11 cellular contexts compared by ENCODE assay signal in genomic region chr12:114667669-114668150, GRCh38. TPM values are rescaled to one million over a fixed set of nuclear protein-coding genes. Genes with fewer than 3 reads are reported as not detected.
A peak's percentile ranks its signal among the peaks of the same experiment; 100 is the strongest.
DNase-seq lines count a peak whose midpoint lies in the region; ATAC-seq and TF ChIP-seq lines count a peak whose summit lies in the region.
"Had no signal": no experiment of that assay in that cellular context is flagged by ENCODE, and none has a peak within 500 bp of the region (broad histone marks: within the 10 kb centered on the region; RNA-seq: fewer than 3 reads in every experiment).

No MANE protein-coding gene starts in this region.

- H3K27ac ChIP-seq in mammary epithelial cell (ENCODE audit: insufficient read depth, low read depth, low read length) = no peak overlapping the region

- H3K4me3 Mint-ChIP-seq in activated CD4-positive, alpha-beta T cell treated with anti-CD3 and anti-CD28 coated beads, Interleukin-2, amount 10 ng/mL, durations not matched to agents 24 days and 14 days = no peak overlapping the region
- peak overlapping the region; percentile 80 for H3K4me3 Mint-ChIP-seq in mesothelial cell of epicardium
- H3K4me3 Mint-ChIP-seq in type B pancreatic cell = peak overlapping the region; percentile 88
- H3K4me3 Mint-ChIP-seq in naive thymus-derived CD8-positive, alpha-beta T cell = peak overlapping the region in 1 of 10 donors; percentile 30
- H3K4me3 Mint-ChIP-seq: stimulated activated naive CD8-positive, alpha-beta T cell treated with anti-CD3 and anti-CD28 coated beads, Interleukin-15, Interleukin-2, amounts not matched to agents 100 ng/mL and 50 ng/mL, for 24 hours had no signal

- DNase-seq in activated CD4-positive, alpha-beta T cell treated with anti-CD3 and anti-CD28 coated beads, Interleukin-2, amount 10 ng/mL, durations not matched to agents 24 days and 14 days = no peak
- DNase-seq in activated CD4-positive, alpha-beta T cell treated with anti-CD3 and anti-CD28 coated beads, Interleukin-2, amount 50 U/mL, for 48 hours = no peak
- DNase-seq in mammary epithelial cell (no peak), mesothelial cell of epicardium (ENCODE audit: low spot score in 2 of 2, unreplicated experiment in 2 of 2) (no peak), type B pancreatic cell (ENCODE audit: extremely low spot score, unreplicated experiment) (no peak), iPS-NIHi7 (ENCODE audit: extremely low spot score) (no peak), NCI-H446 treated with DMSO at 0.1 percent for 48 hours (lab: John Stamatoyannopoulos, UW) (no peak)
- DNase-seq in naive thymus-derived CD8-positive, alpha-beta T cell = no peak
- DNase-seq: activated CD4-positive, alpha-beta T cell treated with anti-CD3 and anti-CD28 coated beads for 1 hour; KG1 had no signal

- H3K9me3 ChIP-seq in mammary epithelial cell (replicated peaks; ENCODE audit: insufficient read depth, low read length) = no peaks in the 10 kb centered on the region

- CTCF ChIA-PET in mammary epithelial cell (lab: Charles Lee; ENCODE audit: low non-redundant PET) = interaction anchor here (1.1 kb wide), 1 partner anchor 16 kb away, joined by 5 read pairs; the partner anchor contains the start of gene TBX3

- peak overlapping the region; percentile 63 for H3K27ac Mint-ChIP-seq in activated CD4-positive, alpha-beta T cell treated with anti-CD3 and anti-CD28 coated beads, Interleukin-2, amount 10 ng/mL, durations not matched to agents 24 days and 14 days
- H3K27ac Mint-ChIP-seq in mesothelial cell of epicardium = peak overlapping the region; percentile 100
- peak overlapping the region; percentile 91 for H3K27ac Mint-ChIP-seq in type B pancreatic cell
- no peak overlapping the region for H3K27ac Mint-ChIP-seq in naive thymus-derived CD8-positive, alpha-beta T cell
- H3K27ac Mint-ChIP-seq: stimulated activated naive CD8-positive, alpha-beta T cell treated with anti-CD3 and anti-CD28 coated beads, Interleukin-15, Interleukin-2, amounts not matched to agents 100 ng/mL and 50 ng/mL, for 24 hours had no signal

- H3K4me1 ChIP-seq in mammary epithelial cell (ENCODE audit: insufficient read depth, low read length) = peaks cover 35% of the 10 kb centered on the region

- in situ Hi-C loops in mammary epithelial cell (cut with MboI; ENCODE audit: low sequenced_read_pairs in 2 of 2) = loop anchor here (5.0 to 10.0 kb wide), 3 partner anchors 957 to 1250 kb away; no protein-coding TSS in a partner anchor

- no peak for ATAC-seq in naive thymus-derived CD8-positive, alpha-beta T cell

- peak overlapping the region; percentile 43 to 60 (median 48) for H3K4me3 ChIP-seq in mammary epithelial cell (replicated peaks in 1 of 3; ENCODE audit: insufficient read depth in 1 of 3, low read depth in 2 of 3, low read length in 3 of 3)

- dilution Hi-C loops in mammary epithelial cell (cut with HindIII; ENCODE audit: low sequenced_read_pairs) = no loop called here

- WGBS in mammary epithelial cell (ENCODE audit: low coverage, missing lambda C conversion rate) = 30% methylated on average over 9 of the region's 16 CpGs

- no peak overlapping the region for H3K9ac ChIP-seq in mammary epithelial cell (ENCODE audit: insufficient read depth, low read length)

- H3K4me1 Mint-ChIP-seq in activated CD4-positive, alpha-beta T cell treated with anti-CD3 and anti-CD28 coated beads, Interleukin-2, amount 10 ng/mL, durations not matched to agents 24 days and 14 days = no peaks in the 10 kb centered on the region
- H3K4me1 Mint-ChIP-seq in mesothelial cell of epicardium (peaks cover 79% of the 10 kb centered on the region), type B pancreatic cell (ENCODE audit: unreplicated experiment) (peaks cover 48% of the 10 kb centered on the region)
- H3K4me1 Mint-ChIP-seq in naive thymus-derived CD8-positive, alpha-beta T cell = peaks cover 0 to 11% (median 6%) of the 10 kb centered on the region in 4 donors

- H3K36me3 Mint-ChIP-seq in activated CD4-positive, alpha-beta T cell treated with anti-CD3 and anti-CD28 coated beads, Interleukin-2, amount 10 ng/mL, durations not matched to agents 24 days and 14 days (ENCODE audit: low read depth) = no peaks in the 10 kb centered on the region
- H3K36me3 Mint-ChIP-seq in mesothelial cell of epicardium (peaks cover 19% of the 10 kb centered on the region), type B pancreatic cell (peaks cover 11% of the 10 kb centered on the region)
- H3K36me3 Mint-ChIP-seq in naive thymus-derived CD8-positive, alpha-beta T cell = peaks cover 0 to 3% (median 0%) of the 10 kb centered on the region in 3 donors

- H3K36me3 ChIP-seq in mammary epithelial cell (ENCODE audit: insufficient read depth, low read length) = no peaks in the 10 kb centered on the region

- H3K27me3 ChIP-seq in mammary epithelial cell (ENCODE audit: insufficient read depth, low read length) = no peaks in the 10 kb centered on the region

- BruUV-seq in mammary epithelial cell (replicated peaks; lab: Mats Ljungman, UMichigan) = no TSS peak

- TF ChIP-seq CTCF in mammary epithelial cell (conservative IDR thresholded peaks at IDR 0.05 in 1 of 2, IDR thresholded peaks at IDR 0.05 in 1 of 2; ENCODE audit: extremely low read depth in 1 of 2, insufficient read depth in 1 of 2, low read depth in 1 of 2, low read length in 2 of 2) (no peak), mesothelial cell of epicardium (IDR thresholded peaks at IDR 0.05; ENCODE audit: unreplicated experiment) (no peak), type B pancreatic cell (conservative IDR thresholded peaks at IDR 0.05) (no peak)

- H4K20me1 ChIP-seq in mammary epithelial cell (ENCODE audit: insufficient read depth, low read length) = no peaks in the 10 kb centered on the region

- peaks cover 37% of the 10 kb centered on the region for H3K79me2 ChIP-seq in mammary epithelial cell (ENCODE audit: insufficient read depth, low read length)

- intact Hi-C loops in activated CD4-positive, alpha-beta T cell treated with anti-CD3 and anti-CD28 coated beads, Interleukin-2, amount 10 ng/mL, durations not matched to agents 24 days and 14 days (cut with micrococcal nuclease) = loop anchor here (2.0 to 5.0 kb wide), 4 partner anchors 17 to 1201 kb away; partner anchors contain the start of gene TBX3
- intact Hi-C loops in mammary epithelial cell (cut with micrococcal nuclease) = loop anchor here (1.0 kb wide), 5 partner anchors 17 to 1250 kb away; partner anchors contain the start of gene TBX3

- peak overlapping the region; percentile 92 for H3K4me2 ChIP-seq in mammary epithelial cell (ENCODE audit: insufficient read depth, low read depth, low read length)

- POLR2A ChIA-PET in naive thymus-derived CD8-positive, alpha-beta T cell (lab: Charles Lee) = no interaction called here

- no peaks in the 10 kb centered on the region for H3K9me3 Mint-ChIP-seq in activated CD4-positive, alpha-beta T cell treated with anti-CD3 and anti-CD28 coated beads, Interleukin-2, amount 10 ng/mL, durations not matched to agents 24 days and 14 days
- H3K9me3 Mint-ChIP-seq in mesothelial cell of epicardium = no peaks in the 10 kb centered on the region
- no peaks in the 10 kb centered on the region for H3K9me3 Mint-ChIP-seq in type B pancreatic cell
- peaks cover 0 to 4% (median 0%) of the 10 kb centered on the region in 9 donors for H3K9me3 Mint-ChIP-seq in naive thymus-derived CD8-positive, alpha-beta T cell
- H3K9me3 Mint-ChIP-seq: stimulated activated naive CD8-positive, alpha-beta T cell treated with anti-CD3 and anti-CD28 coated beads, Interleukin-15, Interleukin-2, amounts not matched to agents 100 ng/mL and 50 ng/mL, for 24 hours had no signal

- H2AFZ ChIP-seq in mammary epithelial cell (ENCODE audit: low read depth, low read length) = peak overlapping the region; percentile 87

- peaks cover 72% of the 10 kb centered on the region for H3K27me3 Mint-ChIP-seq in activated CD4-positive, alpha-beta T cell treated with anti-CD3 and anti-CD28 coated beads, Interleukin-2, amount 10 ng/mL, durations not matched to agents 24 days and 14 days
- H3K27me3 Mint-ChIP-seq in mesothelial cell of epicardium (ENCODE audit: low read depth) (no peaks in the 10 kb centered on the region), type B pancreatic cell (peaks cover 72% of the 10 kb centered on the region)
- H3K27me3 Mint-ChIP-seq in naive thymus-derived CD8-positive, alpha-beta T cell = peaks cover 34 to 75% (median 60%) of the 10 kb centered on the region in 5 donors

RNA-seq across cellular contexts. Expression of gene TBX3, which starts 16.3 kb away (rescaled TPM):
- total RNA-seq in activated CD4-positive, alpha-beta T cell treated with anti-CD3 and anti-CD28 coated beads, Interleukin-2, amount 10 ng/mL, durations not matched to agents 24 days and 14 days = not detected in 2 replicates
- total RNA-seq in mammary epithelial cell = 10 to 100 TPM; 30.7 to 33.8 TPM
- 13.3 TPM for polyA plus RNA-seq in mammary epithelial cell
- polyA minus RNA-seq in mammary epithelial cell = 24.5 TPM
- total RNA-seq in mesothelial cell of epicardium = 409 to 427 TPM (median 425 TPM) in 3 replicates
- 102 and 130 TPM in 2 replicates for total RNA-seq in type B pancreatic cell (ENCODE audit: low replicate concordance)
- not detected for total RNA-seq in naive thymus-derived CD8-positive, alpha-beta T cell
- polyA plus RNA-seq in naive thymus-derived CD8-positive, alpha-beta T cell = not detected

Comparison
In these comparisons a context has a peak if more than half of its experiments do, and no peak if none do; other contexts are left out.
1. H3K27ac Mint-ChIP-seq: peak in activated CD4-positive, alpha-beta T cell treated with anti-CD3 and anti-CD28 coated beads, Interleukin-2, amount 10 ng/mL, durations not matched to agents 24 days and 14 days (single experiment), mesothelial cell of epicardium (single experiment) and type B pancreatic cell (single experiment); none in naive thymus-derived CD8-positive, alpha-beta T cell (0 of 10).
2. RNA of gene TBX3, which starts 16.3 kb away (total RNA-seq): 409 to 427 TPM in mesothelial cell of epicardium, 102 to 130 TPM in type B pancreatic cell and 30.7 to 33.8 TPM in mammary epithelial cell; not detected in activated CD4-positive, alpha-beta T cell treated with anti-CD3 and anti-CD28 coated beads, Interleukin-2, amount 10 ng/mL, durations not matched to agents 24 days and 14 days and not detected in naive thymus-derived CD8-positive, alpha-beta T cell; every median in the first group is over 10 times any median in the second.